ENCODE assay signal across 13 cellular contexts in genomic region chr9:110650261-110650660, GRCh38. TPM values are rescaled to one million over a fixed set of nuclear protein-coding genes. Genes with fewer than 3 reads are reported as not detected.
DNase-seq lines count a peak whose midpoint lies in the region; ATAC-seq and TF ChIP-seq lines count a peak whose summit lies in the region.
"Had no signal": no experiment of that assay in that cellular context is flagged by ENCODE, and none has a peak within 500 bp of the region (broad histone marks: within the 10 kb centered on the region; RNA-seq: fewer than 3 reads in every experiment).

No MANE protein-coding gene starts in this region.

- H3K4me3 ChIP-seq in fibroblast of the aortic adventitia (ENCODE audit: low read depth, low read length) (no peak overlapping the region), skeletal muscle satellite cell (ENCODE audit: low read length) (no peak overlapping the region)

- no peaks in the 10 kb centered on the region for H3K9me3 ChIP-seq in skeletal muscle satellite cell (replicated peaks; ENCODE audit: low read length)

- H3K4me2 ChIP-seq in skeletal muscle satellite cell (ENCODE audit: low read length), result peak overlapping the region; percentile 22

- TF ChIP-seq CTCF in fibroblast of the aortic adventitia (IDR thresholded peaks at IDR 0.05; ENCODE audit: insufficient read depth, low read length), result no peak

- H3K27me3 ChIP-seq in skeletal muscle satellite cell (ENCODE audit: control insufficient read depth, insufficient read depth, low read length), result no peaks in the 10 kb centered on the region

- ATAC-seq in SK-N-SH treated with all-trans-retinoic acid at 6 μM for 48 hours (peak; percentile 72), HG03095 (IDR thresholded peaks at IDR 0.05; ENCODE audit: unreplicated experiment) (no peak), HG03469 (IDR thresholded peaks at IDR 0.05; ENCODE audit: unreplicated experiment) (no peak), GM18502 (IDR thresholded peaks at IDR 0.05; ENCODE audit: poor library complexity, unreplicated experiment) (no peak)

- peak overlapping the region; percentile 74 for H3K9ac ChIP-seq in skeletal muscle satellite cell (ENCODE audit: low read depth, low read length)

- no peaks in the 10 kb centered on the region for H3K36me3 ChIP-seq in skeletal muscle satellite cell (ENCODE audit: insufficient read depth, low read length)

- DNase-seq in Daoy (ENCODE audit: low read depth) (peak; percentile 73), fibroblast of the aortic adventitia (ENCODE audit: low read depth) (peak; percentile 91), NCI-H2196 treated with DMSO at 0.1 percent for 48 hours (lab: John Stamatoyannopoulos, UW; ENCODE audit: unreplicated experiment) (no peak)
- DNase-seq: activated CD4-positive, alpha-beta T cell treated with anti-CD3 and anti-CD28 coated beads, Interleukin-2, amount 50 U/mL, for 4 hours; effector CD8-positive, alpha-beta T cell; MV-4-11; NCI-H526; T-helper 1 cell had no signal

- H3K4me1 ChIP-seq in skeletal muscle satellite cell (ENCODE audit: control insufficient read depth, insufficient read depth, low read length), result peaks cover 58% of the 10 kb centered on the region

TF ChIP-seq in SK-N-SH treated with all-trans-retinoic acid at 6 μM for 48 hours, 23 proteins besides CTCF, POLR2A, EP300 and RAD21:
- TF ChIP-seq PPARA (CRISPR knock-in tag; IDR thresholded peaks at IDR 0.05; ENCODE audit: borderline replicate concordance) (no peak), ESRRG (CRISPR knock-in tag; IDR thresholded peaks at IDR 0.05) (no peak), OSR1 (CRISPR knock-in tag; IDR thresholded peaks at IDR 0.05) (no peak), ZNF70 (CRISPR knock-in tag; IDR thresholded peaks at IDR 0.05) (no peak), ZNF8 (CRISPR knock-in tag; IDR thresholded peaks at IDR 0.05) (no peak), ZFP30 (CRISPR knock-in tag; IDR thresholded peaks at IDR 0.05) (no peak), TOX (CRISPR knock-in tag; IDR thresholded peaks at IDR 0.05; ENCODE audit: borderline replicate concordance) (peak; percentile 65; the same call in 1 of the 2 replicates), ISL1 (CRISPR knock-in tag; IDR thresholded peaks at IDR 0.05) (peak; percentile 71), ZFP3 (CRISPR knock-in tag; IDR thresholded peaks at IDR 0.05) (no peak), SNAI2 (CRISPR knock-in tag; IDR thresholded peaks at IDR 0.05) (no peak)

RNA-seq across cellular contexts. Expression of gene MUSK, which starts 18.3 kb away (rescaled TPM):
- not detected in 2 replicates for total RNA-seq in Daoy (2014; rRNA removed; shearing (Covaris generic))
- total RNA-seq in fibroblast of the aortic adventitia (ENCODE audit: low replicate concordance), result 1.4 TPM in 1 of 2 replicates, not detected in the other
- 1.0 and 4.8 TPM in 2 replicates for total RNA-seq in skeletal muscle satellite cell (2012; rRNA removed)
